ENCODE assay signal across 10 cellular contexts in genomic region chr11:12009617-12010321, GRCh38. TPM values are rescaled to one million over a fixed set of nuclear protein-coding genes. Genes with fewer than 3 reads are reported as not detected.
A peak's percentile ranks its signal among the peaks of the same experiment; 100 is the strongest.
DNase-seq lines count a peak whose midpoint lies in the region; ATAC-seq and TF ChIP-seq lines count a peak whose summit lies in the region.
"Had no signal": no experiment of that assay in that cellular context is flagged by ENCODE, and none has a peak within 500 bp of the region (broad histone marks: within the 10 kb centered on the region; RNA-seq: fewer than 3 reads in every experiment).

No MANE protein-coding gene starts in this region.

- POLR2A ChIA-PET in WTC11 (lab: Charles Lee) = interaction anchor here (0.7 to 1.2 kb wide), 4 partner anchors 8 to 101 kb away, joined by 3 read pairs; no protein-coding TSS in a partner anchor

- peaks cover 30% of the 10 kb centered on the region for H3K4me1 Mint-ChIP-seq in WTC11
- peaks cover 6% of the 10 kb centered on the region for H3K4me1 Mint-ChIP-seq in progenitor cell of endocrine pancreas (ENCODE audit: low read depth)

- DNase-seq in H7 (peak; percentile 32), WTC11 (ENCODE audit: low spot score) (no peak), foreskin fibroblast (no peak), progenitor cell of endocrine pancreas (ENCODE audit: low spot score, unreplicated experiment) (no peak), NCI-H524 (lab: John Stamatoyannopoulos, UW) (no peak), omental fat pad (ENCODE audit: low spot score) (no peak)
- DNase-seq in activated effector memory CD4-positive, alpha-beta T cell treated with Interleukin-2 at 50 U/mL for 16 hours = no peak
- DNase-seq: NCI-H1694 treated with DMSO at 0.1 percent for 48 hours; stimulated activated CD4-positive, alpha-beta T cell treated with anti-CD3 and anti-CD28 coated beads, Interleukin-4, amount 100 ng/mL, for 1 hour had no signal

- peak overlapping the region; percentile 41 for H3K4me3 ChIP-seq in H7 (ENCODE audit: insufficient read depth, low read depth, low read length)
- peak overlapping the region; percentile 37 to 53 for H3K4me3 ChIP-seq in foreskin fibroblast (ENCODE audit: low read depth in 1 of 2, low read length in 2 of 2)

- H3K4me3 Mint-ChIP-seq in WTC11 = peak overlapping the region; percentile 86
- peak overlapping the region; percentile 86 for H3K4me3 Mint-ChIP-seq in progenitor cell of endocrine pancreas (ENCODE audit: low read depth)

- H3K36me3 Mint-ChIP-seq in WTC11 (no peaks in the 10 kb centered on the region), progenitor cell of endocrine pancreas (ENCODE audit: insufficient read depth) (peaks cover 4% of the 10 kb centered on the region)

- peaks cover 37% of the 10 kb centered on the region for H3K27me3 Mint-ChIP-seq in WTC11 (ENCODE audit: low read depth)
- peaks cover 16% of the 10 kb centered on the region for H3K27me3 Mint-ChIP-seq in progenitor cell of endocrine pancreas

- H3K9me3 Mint-ChIP-seq in WTC11 = no peaks in the 10 kb centered on the region
- H3K9me3 Mint-ChIP-seq in progenitor cell of endocrine pancreas (ENCODE audit: low read depth) = no peaks in the 10 kb centered on the region

- CTCF ChIA-PET in WTC11 (lab: Charles Lee) = interaction anchor here (0.6 to 3.5 kb wide), 9 partner anchors 9 to 279 kb away, joined by 3 to 36 read pairs (median 4); no protein-coding TSS in a partner anchor

- TF ChIP-seq CTCF in WTC11 (IDR thresholded peaks at IDR 0.05) (no peak), foreskin fibroblast (IDR thresholded peaks at IDR 0.05; ENCODE audit: low read depth, low read length) (no peak), progenitor cell of endocrine pancreas (IDR thresholded peaks at IDR 0.05; ENCODE audit: unreplicated experiment) (no peak), omental fat pad (IDR thresholded peaks at IDR 0.05) (no peak)

- H3K36me3 ChIP-seq in H7 (replicated peaks; ENCODE audit: control insufficient read depth, insufficient read depth, low read length) = no peaks in the 10 kb centered on the region

- H3K27ac Mint-ChIP-seq in WTC11 (peak overlapping the region; percentile 47; the same call in 1 of the 2 replicates), progenitor cell of endocrine pancreas (peak overlapping the region; percentile 71)

- ATAC-seq in WTC11 (peak; percentile 5), HG03196 (IDR thresholded peaks at IDR 0.05; ENCODE audit: unreplicated experiment) (no peak), omental fat pad (ENCODE audit: low FRiP score) (no peak)

- H3K27me3 ChIP-seq in H7 (ENCODE audit: control insufficient read depth, insufficient read depth, low read length) = peaks cover 27% of the 10 kb centered on the region

TF ChIP-seq in WTC11, 78 proteins besides CTCF, POLR2A, EP300 and RAD21:
- TF ChIP-seq ETV6 (CRISPR knock-in tag; IDR thresholded peaks at IDR 0.05) = 0 out of 2 replicates have a peak, but pooled peaks have one; percentile 25
- no peak for TF ChIP-seq PRRX2 (CRISPR knock-in tag; IDR thresholded peaks at IDR 0.05)

RNA-seq across cellular contexts. Expression of gene DKK3, which starts 1.3 kb away (rescaled TPM):
- total RNA-seq in H7 (2014; rRNA removed; shearing (Covaris generic)) = 8.8 and 15.3 TPM in 2 replicates
- 17.6 to 21.3 TPM (median 20.6 TPM) in 3 replicates for total RNA-seq in WTC11 (2021)
- total RNA-seq in progenitor cell of endocrine pancreas = 66.3 and 75.2 TPM in 2 replicates
- 10 to 100 TPM; 16.5 to 33.6 (median 21.7) TPM for total RNA-seq in omental fat pad
